ENCODE assay signal across 9 cellular contexts in genomic region chr11:130431337-130431773, GRCh38. TPM values are rescaled to one million over a fixed set of nuclear protein-coding genes. Genes with fewer than 3 reads are reported as not detected.
DNase-seq lines count a peak whose midpoint lies in the region; ATAC-seq, FAIRE-seq and TF ChIP-seq lines count a peak whose summit lies in the region.
"Had no signal": no experiment of that assay in that cellular context is flagged by ENCODE, and none has a peak within 500 bp of the region (broad histone marks: within the 10 kb centered on the region; RNA-seq: fewer than 3 reads in every experiment).

No MANE protein-coding gene starts in this region.

- H3K4me1 ChIP-seq in HCT116 (ENCODE audit: control insufficient read depth in 1 of 2, insufficient read depth in 2 of 2, low read length in 2 of 2) = peaks cover 0 to 3% of the 10 kb centered on the region in 2 experiments; a peak in 1 of 4 replicates

- H3K79me2 ChIP-seq in HCT116 (ENCODE audit: insufficient read depth, low read length) = no peaks in the 10 kb centered on the region

- peaks cover 40% of the 10 kb centered on the region for H3K27me3 Mint-ChIP-seq in WTC11 (ENCODE audit: low read depth)

- POLR2A ChIA-PET in HCT116 (lab: Charles Lee) (interaction anchor here (1.0 kb wide), 1 partner anchor 431 kb away, joined by 3 read pairs; no protein-coding TSS in a partner anchor), WTC11 (lab: Charles Lee) (interaction anchor here (0.6 to 1.0 kb wide), 2 partner anchors 12 to 17 kb away, joined by 4 to 12 read pairs; partner anchors contain the start of gene ADAMTS15)

- peaks cover 24% of the 10 kb centered on the region for H3K4me1 Mint-ChIP-seq in WTC11

- intact Hi-C loops in HCT116 (cut with micrococcal nuclease) = loop anchor here (1.0 to 10.0 kb wide), 5 partner anchors 218 to 1241 kb away; no protein-coding TSS in a partner anchor

- no peaks in the 10 kb centered on the region for H3K9me3 Mint-ChIP-seq in WTC11

- H3K36me3 ChIP-seq in HCT116 (ENCODE audit: control insufficient read depth in 1 of 2, insufficient read depth in 2 of 2, low read length in 2 of 2) (no peaks in the 10 kb centered on the region), bronchial epithelial cell (ENCODE audit: control insufficient read depth, insufficient read depth, low read length) (no peaks in the 10 kb centered on the region)

- ATAC-seq in HCT116 (peak; percentile 82), WTC11 (peak; percentile 68)

- H3K27ac Mint-ChIP-seq in WTC11 = no peak overlapping the region

- CTCF ChIA-PET in HCT116 (lab: Charles Lee) (interaction anchor here (0.6 to 5.8 kb wide), 20 partner anchors 11 to 479 kb away, joined by 3 to 150 read pairs (median 4); partner anchors contain the start of gene ADAMTS15), WTC11 (lab: Charles Lee) (interaction anchor here (0.5 to 9.2 kb wide), 41 partner anchors 9 to 671 kb away, joined by 3 to 152 read pairs (median 4); partner anchors contain the start of genes ADAMTS15, SNX19 and ZBTB44)

- no peaks in the 10 kb centered on the region for H4K20me1 ChIP-seq in HCT116 (ENCODE audit: insufficient read depth)

- H3K4me3 Mint-ChIP-seq in WTC11 = no peak overlapping the region

- H2AFZ ChIP-seq in HCT116 (ENCODE audit: low read depth, low read length, poor library complexity, severe bottlenecking) = peak overlapping the region; percentile 74

- TF ChIP-seq CTCF in HCT116 (IDR thresholded peaks at IDR 0.05 in 2 of 3, conservative IDR thresholded peaks at IDR 0.05 in 1 of 3; ENCODE audit: borderline replicate concordance in 1 of 3, insufficient read depth in 1 of 3, low read depth in 2 of 3, low read length in 2 of 3) = peak; percentile 66 to 80 (median 78)
- peak; percentile 67 for TF ChIP-seq CTCF in WTC11 (IDR thresholded peaks at IDR 0.05)
- TF ChIP-seq CTCF in bronchial epithelial cell (IDR thresholded peaks at IDR 0.05; ENCODE audit: insufficient read depth, low read length, severe bottlenecking) = peak; percentile 81

- no peak overlapping the region; the same call in 1 of the 2 replicates for H3K4me2 ChIP-seq in HCT116 (ENCODE audit: low read length)

- peak; percentile 86 for TF ChIP-seq RAD21 in HCT116 (IDR thresholded peaks at IDR 0.05; ENCODE audit: low read depth)

- H3K27ac ChIP-seq in HCT116 (ENCODE audit: low read depth, low read length) = no peak overlapping the region
- H3K27ac ChIP-seq: epithelial cell of prostate had no signal

- TF ChIP-seq POLR2A in HCT116 (IDR thresholded peaks at IDR 0.05; ENCODE audit: borderline replicate concordance, extremely low read depth, insufficient read depth, insufficient read length) = no peak

- no peaks in the 10 kb centered on the region for H3K9me3 ChIP-seq in HCT116 (ENCODE audit: control insufficient read depth in 1 of 2, insufficient read depth in 1 of 2, low read depth in 1 of 2, low read length in 2 of 2)

- no peak overlapping the region for H3K4me3 ChIP-seq in HCT116 (replicated peaks in 1 of 2; ENCODE audit: low read depth in 1 of 2, low read length in 2 of 2)
- H3K4me3 ChIP-seq in bronchial epithelial cell (ENCODE audit: low read depth, low read length) = no peak overlapping the region

- BruUV-seq in HCT116 (replicated peaks; lab: Mats Ljungman, UMichigan) = no TSS peak

- DNase-seq in GM03348 (ENCODE audit: low spot score) (peak; percentile 70), HCT116 (ENCODE audit: low read depth, low spot score) (peak; percentile 74), NCI-H1694 treated with DMSO at 0.1 percent for 48 hours (lab: John Stamatoyannopoulos, UW) (peak; percentile 1), WTC11 (ENCODE audit: low spot score) (peak; percentile 97), bronchial epithelial cell (ENCODE audit: low read depth) (peak; percentile 68), kidney glomerular epithelial cell (lab: John Stamatoyannopoulos, UW) (peak; percentile 39), HTR-8/SVneo (ENCODE audit: insufficient read length, low spot score) (no peak)
- DNase-seq in stimulated activated CD4-positive, alpha-beta T cell treated with anti-CD3 and anti-CD28 coated beads, Interleukin-4, amount 100 ng/mL, for 1 hour = peak; percentile 68

- no peaks in the 10 kb centered on the region for H3K36me3 Mint-ChIP-seq in WTC11

- H3K9me2 ChIP-seq in HCT116 (ENCODE audit: insufficient read depth) = no peaks in the 10 kb centered on the region

- FAIRE-seq in bronchial epithelial cell (lab: Jason Lieb, UNC) (no peak), HTR-8/SVneo (lab: Jason Lieb, UNC) (no peak)

- H3K27me3 ChIP-seq in HCT116 (ENCODE audit: insufficient read depth, low read length) = peaks cover 20% of the 10 kb centered on the region
- peaks cover 25% of the 10 kb centered on the region for H3K27me3 ChIP-seq in bronchial epithelial cell (ENCODE audit: control insufficient read depth, insufficient read depth, low read length)

- H3K9ac ChIP-seq in HCT116 (ENCODE audit: low read length) = no peak overlapping the region

- RAD21 ChIA-PET in HCT116 (lab: Charles Lee; ENCODE audit: low non-redundant PET in 1 of 2, low total read pairs in 2 of 2, uncharacterized antibody in 2 of 2, unreplicated experiment in 2 of 2) = interaction anchor here (0.6 to 1.3 kb wide), 11 partner anchors 396 to 463 kb away, joined by 3 to 12 read pairs (median 4); no protein-coding TSS in a partner anchor

TF ChIP-seq in HCT116, 20 proteins besides CTCF, POLR2A, EP300 and RAD21 (continues in another document):
- TF ChIP-seq EZH2 (IDR thresholded peaks at IDR 0.05) (no peak), SP1 (IDR thresholded peaks at IDR 0.05; ENCODE audit: low read depth) (no peak), TCF7L2 (IDR thresholded peaks at IDR 0.05; ENCODE audit: borderline replicate concordance, extremely low read depth, insufficient read depth, insufficient read length) (no peak), FOSL1 (IDR thresholded peaks at IDR 0.05; ENCODE audit: low read depth) (no peak), SRF (IDR thresholded peaks at IDR 0.05; ENCODE audit: low read depth) (no peak), EZH2phosphoT487 (IDR thresholded peaks at IDR 0.05; ENCODE audit: borderline replicate concordance) (no peak), YY1 (IDR thresholded peaks at IDR 0.05; ENCODE audit: extremely low read depth, insufficient replicate concordance, low read depth, low read length) (no peak), EGR1 (IDR thresholded peaks at IDR 0.05; ENCODE audit: low read depth) (no peak), ZFX (IDR thresholded peaks at IDR 0.05) (no peak), CEBPB (IDR thresholded peaks at IDR 0.05; ENCODE audit: low read depth) (no peak)
- TF ChIP-seq, protein P1, sequence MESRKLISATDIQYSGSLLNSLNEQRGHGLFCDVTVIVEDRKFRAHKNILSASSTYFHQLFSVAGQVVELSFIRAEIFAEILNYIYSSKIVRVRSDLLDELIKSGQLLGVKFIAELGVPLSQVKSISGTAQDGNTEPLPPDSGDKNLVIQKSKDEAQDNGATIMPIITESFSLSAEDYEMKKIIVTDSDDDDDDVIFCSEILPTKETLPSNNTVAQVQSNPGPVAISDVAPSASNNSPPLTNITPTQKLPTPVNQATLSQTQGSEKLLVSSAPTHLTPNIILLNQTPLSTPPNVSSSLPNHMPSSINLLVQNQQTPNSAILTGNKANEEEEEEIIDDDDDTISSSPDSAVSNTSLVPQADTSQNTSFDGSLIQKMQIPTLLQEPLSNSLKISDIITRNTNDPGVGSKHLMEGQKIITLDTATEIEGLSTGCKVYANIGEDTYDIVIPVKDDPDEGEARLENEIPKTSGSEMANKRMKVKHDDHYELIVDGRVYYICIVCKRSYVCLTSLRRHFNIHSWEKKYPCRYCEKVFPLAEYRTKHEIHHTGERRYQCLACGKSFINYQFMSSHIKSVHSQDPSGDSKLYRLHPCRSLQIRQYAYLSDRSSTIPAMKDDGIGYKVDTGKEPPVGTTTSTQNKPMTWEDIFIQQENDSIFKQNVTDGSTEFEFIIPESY (IDR thresholded peaks at IDR 0.05; ENCODE audit: extremely low read depth, insufficient replicate concordance, low read length) = no peak

TF ChIP-seq in WTC11, 78 proteins besides CTCF, POLR2A, EP300 and RAD21 (continues in another document):
- TF ChIP-seq, protein P2, sequence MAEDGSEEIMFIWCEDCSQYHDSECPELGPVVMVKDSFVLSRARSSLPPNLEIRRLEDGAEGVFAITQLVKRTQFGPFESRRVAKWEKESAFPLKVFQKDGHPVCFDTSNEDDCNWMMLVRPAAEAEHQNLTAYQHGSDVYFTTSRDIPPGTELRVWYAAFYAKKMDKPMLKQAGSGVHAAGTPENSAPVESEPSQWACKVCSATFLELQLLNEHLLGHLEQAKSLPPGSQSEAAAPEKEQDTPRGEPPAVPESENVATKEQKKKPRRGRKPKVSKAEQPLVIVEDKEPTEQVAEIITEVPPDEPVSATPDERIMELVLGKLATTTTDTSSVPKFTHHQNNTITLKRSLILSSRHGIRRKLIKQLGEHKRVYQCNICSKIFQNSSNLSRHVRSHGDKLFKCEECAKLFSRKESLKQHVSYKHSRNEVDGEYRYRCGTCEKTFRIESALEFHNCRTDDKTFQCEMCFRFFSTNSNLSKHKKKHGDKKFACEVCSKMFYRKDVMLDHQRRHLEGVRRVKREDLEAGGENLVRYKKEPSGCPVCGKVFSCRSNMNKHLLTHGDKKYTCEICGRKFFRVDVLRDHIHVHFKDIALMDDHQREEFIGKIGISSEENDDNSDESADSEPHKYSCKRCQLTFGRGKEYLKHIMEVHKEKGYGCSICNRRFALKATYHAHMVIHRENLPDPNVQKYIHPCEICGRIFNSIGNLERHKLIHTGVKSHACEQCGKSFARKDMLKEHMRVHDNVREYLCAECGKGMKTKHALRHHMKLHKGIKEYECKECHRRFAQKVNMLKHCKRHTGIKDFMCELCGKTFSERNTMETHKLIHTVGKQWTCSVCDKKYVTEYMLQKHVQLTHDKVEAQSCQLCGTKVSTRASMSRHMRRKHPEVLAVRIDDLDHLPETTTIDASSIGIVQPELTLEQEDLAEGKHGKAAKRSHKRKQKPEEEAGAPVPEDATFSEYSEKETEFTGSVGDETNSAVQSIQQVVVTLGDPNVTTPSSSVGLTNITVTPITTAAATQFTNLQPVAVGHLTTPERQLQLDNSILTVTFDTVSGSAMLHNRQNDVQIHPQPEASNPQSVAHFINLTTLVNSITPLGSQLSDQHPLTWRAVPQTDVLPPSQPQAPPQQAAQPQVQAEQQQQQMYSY (CRISPR knock-in tag; IDR thresholded peaks at IDR 0.05) = peak; percentile 91

RNA-seq across cellular contexts. Expression of gene ADAMTS8, which starts 2.9 kb away (rescaled TPM):
- total RNA-seq in HCT116 (2021; ENCODE audit: unreplicated experiment) (0.07 TPM), WTC11 (2021) (9.9 to 10.4 TPM (median 10.2 TPM) in 3 replicates), bronchial epithelial cell (not detected in 2 replicates)
- not detected in 2 replicates for polyA plus RNA-seq in HCT116 (2012)

RNA-seq across cellular contexts. Expression of gene ADAMTS15, which starts 17.1 kb away (rescaled TPM):
- 0.44 TPM for total RNA-seq in HCT116 (2021; ENCODE audit: unreplicated experiment)
- polyA plus RNA-seq in HCT116 (2012) = 0.20 and 0.22 TPM in 2 replicates
- 3.1 to 3.7 TPM (median 3.2 TPM) in 3 replicates for total RNA-seq in WTC11 (2021)
- total RNA-seq in bronchial epithelial cell = 0.13 and 0.26 TPM in 2 replicates

Comparison
In these comparisons a context has a peak if more than half of its experiments do, and no peak if none do; other contexts are left out.
1. RNA of gene ADAMTS8, which starts 2.9 kb away (total RNA-seq): 9.9 to 10.4 TPM in WTC11; 0.07 TPM in HCT116 (single experiment) and not detected in bronchial epithelial cell; every median in the first group is over 10 times any median in the second.
2. Peak in every context shown above with its lines, with median percentiles within 50 percentile points of each other: CTCF ChIP-seq.